8 cellular contexts compared by ENCODE assay signal in the genomic region with DNA sequence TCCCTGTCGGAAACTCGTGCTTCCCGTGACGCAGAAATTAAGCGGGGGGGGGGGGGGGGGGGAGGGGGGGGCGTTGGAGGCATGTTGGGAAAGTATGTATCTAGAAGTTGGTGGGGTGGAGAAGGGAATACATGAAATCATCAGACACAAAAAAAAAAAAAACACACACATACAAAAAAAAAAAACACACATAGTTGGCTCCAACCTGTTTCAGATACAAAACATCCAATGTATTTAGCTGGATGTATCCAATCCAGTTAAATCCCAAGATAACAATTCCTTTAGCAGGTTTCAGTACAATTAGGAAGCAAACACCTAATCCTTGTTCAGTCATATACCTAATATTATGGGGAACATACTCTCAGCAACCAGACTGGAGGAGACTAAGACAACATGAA. TPM values are rescaled to one million over a fixed set of nuclear protein-coding genes. Genes with fewer than 3 reads are reported as not detected.
DNase-seq lines count a peak whose midpoint lies in the region; ATAC-seq, FAIRE-seq and TF ChIP-seq lines count a peak whose summit lies in the region.

No MANE protein-coding gene starts in this region.

- H3K9ac ChIP-seq in SK-N-SH (peak overlapping the region; percentile 88; the same call in 1 of the 2 replicates), keratinocyte (ENCODE audit: control insufficient read depth, extremely low read depth, insufficient read depth, low read length) (peak overlapping the region; percentile 91)

- in situ Hi-C loops in KBM-7 (cut with MboI; ENCODE audit: low pct_unique_long_range_greater_than_20kb, low sequenced_read_pairs), result no loop called here

- H3K4me2 ChIP-seq in SK-N-SH, result peak overlapping the region; percentile 81; the same call in 1 of the 2 replicates
- H3K4me2 ChIP-seq in keratinocyte (ENCODE audit: control insufficient read depth, extremely low read depth, insufficient read depth, low read depth, low read length), result peak overlapping the region; percentile 73

- peaks cover 40% of the 10 kb centered on the region for H3K4me1 Mint-ChIP-seq in activated naive CD8-positive, alpha-beta T cell treated with anti-CD3 and anti-CD28 coated beads for 36 hours

- H3K9me3 ChIP-seq in SK-N-SH (no peaks in the 10 kb centered on the region), keratinocyte (ENCODE audit: control insufficient read depth, low read depth, low read length) (no peaks in the 10 kb centered on the region)

- H3K27me3 ChIP-seq in SK-N-SH (ENCODE audit: insufficient read depth) (no peaks in the 10 kb centered on the region), keratinocyte (ENCODE audit: control insufficient read depth, extremely low read depth, insufficient read depth, low read length) (no peaks in the 10 kb centered on the region)

- POLR2A ChIA-PET in SK-N-SH (lab: Yijun Ruan, JAX), result interaction anchor here (1.0 to 1.2 kb wide), 2 partner anchors 29 to 38 kb away, joined by 3 to 4 read pairs; a partner anchor contains a TSS

- H2AFZ ChIP-seq in SK-N-SH (ENCODE audit: low read depth) (no peak overlapping the region), keratinocyte (ENCODE audit: control insufficient read depth, low read length) (no peak overlapping the region)

- H4K20me1 ChIP-seq in SK-N-SH (ENCODE audit: insufficient read depth) (peaks cover 8% of the 10 kb centered on the region), keratinocyte (ENCODE audit: control insufficient read depth, extremely low read depth, insufficient read depth, low read length) (no peaks in the 10 kb centered on the region)

- no peak for FAIRE-seq in keratinocyte (lab: Jason Lieb, UNC)

- H3K9me2 ChIP-seq in SK-N-SH, result no peaks in the 10 kb centered on the region

- 0% methylated on average over 5 of the region's 6 CpGs for whole genome bisulfite sequencing in SK-N-SH (ENCODE audit: low lambda C conversion rate)

- CTCF ChIA-PET in SK-N-SH (lab: Yijun Ruan, JAX), result interaction anchor here (0.7 to 2.1 kb wide), 3 partner anchors 50 to 103 kb away, joined by 3 to 12 read pairs (median 3); no protein-coding TSS in a partner anchor

- H3K9me3 Mint-ChIP-seq in activated naive CD8-positive, alpha-beta T cell treated with anti-CD3 and anti-CD28 coated beads for 36 hours, result no peaks in the 10 kb centered on the region

- peak overlapping the region; percentile 67 to 88 for H3K4me3 ChIP-seq in SK-N-SH (ENCODE audit: low read depth in 2 of 2, low read length in 1 of 2)
- peak overlapping the region in 2 of 3 experiments; percentile 78 to 100 for H3K4me3 ChIP-seq in keratinocyte (ENCODE audit: control insufficient read depth in 2 of 3, extremely low read depth in 1 of 3, insufficient read depth in 2 of 3, low read depth in 1 of 3, low read length in 3 of 3)

- peak overlapping the region; percentile 92 for H3K27ac Mint-ChIP-seq in activated naive CD8-positive, alpha-beta T cell treated with anti-CD3 and anti-CD28 coated beads for 36 hours

- no peaks in the 10 kb centered on the region for H3K27me3 Mint-ChIP-seq in activated naive CD8-positive, alpha-beta T cell treated with anti-CD3 and anti-CD28 coated beads for 36 hours

- DNase-seq in SK-N-SH, result peak; percentile 68
- DNase-seq in activated naive CD8-positive, alpha-beta T cell treated with anti-CD3 and anti-CD28 coated beads for 36 hours, result no peak
- no peak for DNase-seq in keratinocyte (ENCODE audit: low read depth, low spot score)
- peak; percentile 21 for DNase-seq in stromal cell of bone marrow (ENCODE audit: low read depth)
- no peak for DNase-seq in KBM-7
- DNase-seq in DMS153 (lab: John Stamatoyannopoulos, UW), result no peak

- TF ChIP-seq CTCF in SK-N-SH (IDR thresholded peaks at IDR 0.05) (no peak), keratinocyte (optimal IDR thresholded peaks at IDR 0.05 in 1 of 3, IDR thresholded peaks at IDR 0.05 in 1 of 3, conservative IDR thresholded peaks at IDR 0.05 in 1 of 3; ENCODE audit: extremely low read depth in 1 of 3, insufficient read depth in 2 of 3, low read length in 3 of 3) (no peak)

- no peaks in the 10 kb centered on the region for H3K9me1 ChIP-seq in keratinocyte (ENCODE audit: control insufficient read depth, extremely low read depth, insufficient read depth, low read length)

- no peak for TF ChIP-seq RAD21 in SK-N-SH (IDR thresholded peaks at IDR 0.05; ENCODE audit: low read length)

- no peaks in the 10 kb centered on the region for H3K36me3 ChIP-seq in SK-N-SH (replicated peaks in 1 of 2; ENCODE audit: control insufficient read depth in 1 of 2, insufficient read depth in 2 of 2, low read length in 1 of 2)
- no peaks in the 10 kb centered on the region for H3K36me3 ChIP-seq in keratinocyte (ENCODE audit: control insufficient read depth in 2 of 2, extremely low read depth in 1 of 2, insufficient read depth in 2 of 2, low read length in 2 of 2)

- H3K4me1 ChIP-seq in SK-N-SH (ENCODE audit: control insufficient read depth in 1 of 2, insufficient read depth in 2 of 2, low read depth in 1 of 2, low read length in 1 of 2), result peaks cover 3 to 22% of the 10 kb centered on the region in 2 experiments; a peak in 3 of 4 replicates
- H3K4me1 ChIP-seq in keratinocyte (ENCODE audit: control insufficient read depth, extremely low read depth, insufficient read depth, low read length), result peaks cover 32% of the 10 kb centered on the region

- peak overlapping the region; percentile 86 for H3K4me3 Mint-ChIP-seq in activated naive CD8-positive, alpha-beta T cell treated with anti-CD3 and anti-CD28 coated beads for 36 hours

- no peak for ATAC-seq in SK-N-SH treated with all-trans-retinoic acid at 6 μM for 48 hours
- ATAC-seq in HG03097 (IDR thresholded peaks at IDR 0.05; ENCODE audit: low FRiP score, unreplicated experiment), result no peak

- dilution Hi-C loops in keratinocyte (cut with MboI; ENCODE audit: extremely low pct_ligation_motif_present, low sequenced_read_pairs), result no loop called here

- H3F3A ChIP-seq in SK-N-SH (replicated peaks; ENCODE audit: insufficient read depth), result peaks cover 26% of the 10 kb centered on the region

- TF ChIP-seq EP300 in SK-N-SH (IDR thresholded peaks at IDR 0.05; ENCODE audit: borderline replicate concordance in 1 of 2, low read depth in 1 of 2, low read length in 1 of 2), result no peak

- H3K79me2 ChIP-seq in SK-N-SH (ENCODE audit: insufficient read depth), result peaks cover 77% of the 10 kb centered on the region
- peaks cover 64% of the 10 kb centered on the region for H3K79me2 ChIP-seq in keratinocyte (ENCODE audit: control insufficient read depth, insufficient read depth, low read length)

- H3K27ac ChIP-seq in SK-N-SH (ENCODE audit: low read depth in 2 of 2, low read length in 1 of 2) (peak overlapping the region; percentile 93 to 95), keratinocyte (ENCODE audit: control insufficient read depth, insufficient read depth, low read length) (peak overlapping the region; percentile 93)

- peaks cover under 1% of the 10 kb centered on the region for H3K36me3 Mint-ChIP-seq in activated naive CD8-positive, alpha-beta T cell treated with anti-CD3 and anti-CD28 coated beads for 36 hours

TF ChIP-seq in SK-N-SH, 30 proteins besides CTCF, POLR2A, EP300 and RAD21:
- no peak for TF ChIP-seq YY1 (IDR thresholded peaks at IDR 0.05; ENCODE audit: low read depth)
- TF ChIP-seq, protein P1, sequence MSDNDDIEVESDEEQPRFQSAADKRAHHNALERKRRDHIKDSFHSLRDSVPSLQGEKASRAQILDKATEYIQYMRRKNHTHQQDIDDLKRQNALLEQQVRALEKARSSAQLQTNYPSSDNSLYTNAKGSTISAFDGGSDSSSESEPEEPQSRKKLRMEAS (IDR thresholded peaks at IDR 0.05; ENCODE audit: low read depth), result 0 out of 2 replicates have a peak, but pooled peaks have one; percentile 20

TF ChIP-seq in SK-N-SH treated with all-trans-retinoic acid at 6 μM for 48 hours, 23 proteins besides CTCF, POLR2A, EP300 and RAD21 (continues in another document):
- no peak for TF ChIP-seq CSDC2 (CRISPR knock-in tag; IDR thresholded peaks at IDR 0.05)

RNA-seq across cellular contexts. Expression of a gene that starts 29.6 kb away (rescaled TPM):
- polyA plus RNA-seq in SK-N-SH (2012; rRNA removed), result 5.8 and 9.0 TPM in 2 replicates
- 6.1 and 8.9 TPM in 2 replicates for polyA plus RNA-seq in SK-N-SH (2012; cell fraction: cytosol; rRNA removed)
- polyA plus RNA-seq in SK-N-SH (2012; cell fraction: nucleus; rRNA removed), result 13.8 and 16.5 TPM in 2 replicates
- total RNA-seq in activated naive CD8-positive, alpha-beta T cell treated with anti-CD3 and anti-CD28 coated beads for 36 hours, result 10 to 100 TPM; 13.9 to 14.2 TPM
- 5.1 to 25.3 TPM (median 6.5 TPM) in 3 replicates for polyA plus RNA-seq in keratinocyte
- 15.5 TPM for polyA plus RNA-seq in keratinocyte (2011; ENCODE audit: low read depth)
- polyA plus RNA-seq in keratinocyte (2011; cell fraction: cytosol; rRNA removed), result 19.1 and 22.7 TPM in 2 replicates
- 31.0 and 31.6 TPM in 2 replicates for polyA plus RNA-seq in keratinocyte (2011; cell fraction: nucleus; rRNA removed)
- 16.7 and 23.0 TPM in 2 replicates for polyA plus RNA-seq in keratinocyte (2012; ENCODE audit: low replicate concordance)
- polyA minus RNA-seq in keratinocyte, result 22.8 to 66.0 TPM (median 28.3 TPM) in 3 replicates
- polyA minus RNA-seq in keratinocyte (2011; cell fraction: cytosol; rRNA and poly(A)+ RNA removed), result 24.0 TPM
- 20.3 and 28.2 TPM in 2 replicates for polyA minus RNA-seq in keratinocyte (2011; cell fraction: nucleus; rRNA and poly(A)+ RNA removed)

RNA-seq across cellular contexts. Expression of a gene that starts 41.8 kb away (rescaled TPM):
- 57.3 and 66.1 TPM in 2 replicates for polyA plus RNA-seq in SK-N-SH (2012; rRNA removed)
- 36.8 and 46.7 TPM in 2 replicates for polyA plus RNA-seq in SK-N-SH (2012; cell fraction: cytosol; rRNA removed)
- 86.2 and 87.2 TPM in 2 replicates for polyA plus RNA-seq in SK-N-SH (2012; cell fraction: nucleus; rRNA removed)
- total RNA-seq in activated naive CD8-positive, alpha-beta T cell treated with anti-CD3 and anti-CD28 coated beads for 36 hours, result 10 to 100 TPM; 77.6 to 80.4 TPM
- polyA plus RNA-seq in keratinocyte, result 46.5 to 63.3 TPM (median 60.6 TPM) in 3 replicates
- polyA plus RNA-seq in keratinocyte (2011; ENCODE audit: low read depth), result 39.8 TPM
- polyA plus RNA-seq in keratinocyte (2011; cell fraction: cytosol; rRNA removed), result 45.9 and 51.3 TPM in 2 replicates
- polyA plus RNA-seq in keratinocyte (2011; cell fraction: nucleus; rRNA removed), result 52.7 and 62.4 TPM in 2 replicates
- 39.5 and 42.5 TPM in 2 replicates for polyA plus RNA-seq in keratinocyte (2012; ENCODE audit: low replicate concordance)
- 69.9 to 97.5 TPM (median 83.5 TPM) in 3 replicates for polyA minus RNA-seq in keratinocyte
- 48.3 TPM for polyA minus RNA-seq in keratinocyte (2011; cell fraction: cytosol; rRNA and poly(A)+ RNA removed)
- 19.4 and 24.8 TPM in 2 replicates for polyA minus RNA-seq in keratinocyte (2011; cell fraction: nucleus; rRNA and poly(A)+ RNA removed)

Comparison
In these comparisons a context has a peak if more than half of its experiments do, and no peak if none do; other contexts are left out.
1. DNase-seq: peak in SK-N-SH (single experiment) and stromal cell of bone marrow (single experiment); none in activated naive CD8-positive, alpha-beta T cell treated with anti-CD3 and anti-CD28 coated beads for 36 hours (single experiment), keratinocyte (single experiment), KBM-7 (single experiment) and DMS153 (single experiment).